In the genomic region with DNA sequence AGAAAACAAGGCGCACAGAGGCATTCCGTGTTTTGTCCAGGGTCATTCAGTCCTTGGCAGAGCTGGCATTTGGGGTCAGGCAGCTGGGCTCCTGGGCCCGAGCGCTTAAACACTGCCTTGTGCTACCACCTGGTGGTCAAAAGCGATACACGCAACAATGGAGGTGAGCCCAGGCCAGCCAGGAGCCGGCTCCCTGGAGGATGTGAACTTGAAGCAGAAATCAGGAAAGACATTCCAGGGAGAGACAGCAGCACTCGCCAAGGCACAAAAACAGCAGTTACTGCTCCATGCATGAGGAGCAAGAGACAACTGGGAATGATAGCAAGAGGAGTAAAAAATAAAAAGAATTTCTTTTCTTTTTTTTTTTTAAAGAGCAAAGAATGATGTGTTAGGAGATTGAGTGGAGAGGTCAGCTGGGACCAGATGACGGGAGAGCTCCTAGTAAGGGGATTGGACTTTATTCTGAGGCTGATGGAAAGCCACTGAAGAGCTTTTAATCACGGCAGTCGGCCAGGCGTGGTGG, we compare ENCODE assay signal across 1 cellular context.
A peak's percentile ranks its signal among the peaks of the same experiment; 100 is the strongest.
TF ChIP-seq lines count a peak whose summit lies in the region.

No MANE protein-coding gene starts in this region.

TF ChIP-seq in HepG2, 621 proteins besides CTCF, POLR2A, EP300 and RAD21 (continued from another document and continues in another):
- TF ChIP-seq NCOA2 (CRISPR knock-in tag; IDR thresholded peaks at IDR 0.05) (peak; percentile 43; the same call in 1 of the 2 replicates), HCFC1 (IDR thresholded peaks at IDR 0.05; ENCODE audit: low read depth, low read length) (no peak), KDM3A (CRISPR knock-in tag; IDR thresholded peaks at IDR 0.05; ENCODE audit: low read depth) (peak; percentile 86), ZNF616 (CRISPR knock-in tag; IDR thresholded peaks at IDR 0.05; ENCODE audit: low read depth) (no peak), ZFP1 (CRISPR knock-in tag; IDR thresholded peaks at IDR 0.05) (no peak), BRCA1 (CRISPR knock-in tag; IDR thresholded peaks at IDR 0.05) (0 out of 2 replicates have a peak, but pooled peaks have one; percentile 77), AKAP8 (CRISPR knock-in tag; IDR thresholded peaks at IDR 0.05) (no peak), ZNF552 (CRISPR knock-in tag; IDR thresholded peaks at IDR 0.05; ENCODE audit: borderline replicate concordance) (no peak), ELF1 (CRISPR knock-in tag; IDR thresholded peaks at IDR 0.05) (no peak), IKZF4 (CRISPR knock-in tag; IDR thresholded peaks at IDR 0.05; ENCODE audit: borderline replicate concordance, low read depth, not compliant biosample characterization) (no peak), RFX5 (IDR thresholded peaks at IDR 0.05; ENCODE audit: low read depth, low read length) (peak; percentile 89), FIP1L1 (IDR thresholded peaks at IDR 0.05; ENCODE audit: borderline replicate concordance, insufficient read depth, low read depth, low read length) (no peak), SUZ12 (IDR thresholded peaks at IDR 0.05; ENCODE audit: low read depth, low read length) (no peak), MAFK (conservative IDR thresholded peaks at IDR 0.05 in 1 of 2, IDR thresholded peaks at IDR 0.05 in 1 of 2; ENCODE audit: low read length in 2 of 2) (no peak), GATAD2A (CRISPR knock-in tag; IDR thresholded peaks at IDR 0.05) (peak; percentile 73), SRSF9 (IDR thresholded peaks at IDR 0.05; ENCODE audit: borderline replicate concordance, insufficient read depth, low read depth, low read length, poor library complexity, severe bottlenecking) (no peak), ZNF670 (CRISPR knock-in tag; IDR thresholded peaks at IDR 0.05; ENCODE audit: borderline replicate concordance) (peak; percentile 75), NFE2L2 (IDR thresholded peaks at IDR 0.05; ENCODE audit: low read length) (no peak), ZFP82 (CRISPR knock-in tag; IDR thresholded peaks at IDR 0.05; ENCODE audit: borderline replicate concordance) (no peak), HOXA5 (CRISPR knock-in tag; IDR thresholded peaks at IDR 0.05) (peak; percentile 52; the same call in 1 of the 2 replicates), KDM6A (CRISPR knock-in tag; IDR thresholded peaks at IDR 0.05; ENCODE audit: low read depth) (no peak), JUN (CRISPR knock-in tag; IDR thresholded peaks at IDR 0.05) (no peak), ZFY (CRISPR knock-in tag; IDR thresholded peaks at IDR 0.05) (peak; percentile 37; the same call in 1 of the 2 replicates), NR2C2 (CRISPR knock-in tag; IDR thresholded peaks at IDR 0.05; ENCODE audit: borderline replicate concordance) (no peak), ZNF260 (CRISPR knock-in tag; IDR thresholded peaks at IDR 0.05; ENCODE audit: borderline replicate concordance, low read depth) (no peak), ZNF562 (CRISPR knock-in tag; IDR thresholded peaks at IDR 0.05; ENCODE audit: borderline replicate concordance) (no peak), ZNF549 (CRISPR knock-in tag; IDR thresholded peaks at IDR 0.05) (no peak), ZNF3 (CRISPR knock-in tag; IDR thresholded peaks at IDR 0.05) (no peak), EED (CRISPR knock-in tag; IDR thresholded peaks at IDR 0.05) (no peak), ISL2 (CRISPR knock-in tag; IDR thresholded peaks at IDR 0.05) (peak; percentile 62; the same call in 1 of the 2 replicates), ZNF121 (CRISPR knock-in tag; IDR thresholded peaks at IDR 0.05) (peak; percentile 86), ZNF468 (CRISPR knock-in tag; IDR thresholded peaks at IDR 0.05) (no peak), ZNF484 (CRISPR knock-in tag; IDR thresholded peaks at IDR 0.05; ENCODE audit: borderline replicate concordance, low read depth) (no peak), NFE2 (CRISPR knock-in tag; IDR thresholded peaks at IDR 0.05) (no peak), SIX4 (CRISPR knock-in tag; IDR thresholded peaks at IDR 0.05) (no peak), ADNP (CRISPR knock-in tag; IDR thresholded peaks at IDR 0.05) (no peak), ATM (IDR thresholded peaks at IDR 0.05; ENCODE audit: borderline replicate concordance) (no peak), CCDC6 (CRISPR knock-in tag; IDR thresholded peaks at IDR 0.05) (0 out of 2 replicates have a peak, but pooled peaks have one; percentile 31), ZSCAN20 (CRISPR knock-in tag; IDR thresholded peaks at IDR 0.05; ENCODE audit: borderline replicate concordance) (no peak)
- TF ChIP-seq, protein P1, sequence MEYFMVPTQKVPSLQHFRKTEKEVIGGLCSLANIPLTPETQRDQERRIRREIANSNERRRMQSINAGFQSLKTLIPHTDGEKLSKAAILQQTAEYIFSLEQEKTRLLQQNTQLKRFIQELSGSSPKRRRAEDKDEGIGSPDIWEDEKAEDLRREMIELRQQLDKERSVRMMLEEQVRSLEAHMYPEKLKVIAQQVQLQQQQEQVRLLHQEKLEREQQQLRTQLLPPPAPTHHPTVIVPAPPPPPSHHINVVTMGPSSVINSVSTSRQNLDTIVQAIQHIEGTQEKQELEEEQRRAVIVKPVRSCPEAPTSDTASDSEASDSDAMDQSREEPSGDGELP (IDR thresholded peaks at IDR 0.05; ENCODE audit: borderline replicate concordance, low read depth), result peak; percentile 83
- TF ChIP-seq, protein P2, sequence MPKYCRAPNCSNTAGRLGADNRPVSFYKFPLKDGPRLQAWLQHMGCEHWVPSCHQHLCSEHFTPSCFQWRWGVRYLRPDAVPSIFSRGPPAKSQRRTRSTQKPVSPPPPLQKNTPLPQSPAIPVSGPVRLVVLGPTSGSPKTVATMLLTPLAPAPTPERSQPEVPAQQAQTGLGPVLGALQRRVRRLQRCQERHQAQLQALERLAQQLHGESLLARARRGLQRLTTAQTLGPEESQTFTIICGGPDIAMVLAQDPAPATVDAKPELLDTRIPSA (CRISPR knock-in tag; IDR thresholded peaks at IDR 0.05; ENCODE audit: borderline replicate concordance), result no peak
- TF ChIP-seq, protein P3, sequence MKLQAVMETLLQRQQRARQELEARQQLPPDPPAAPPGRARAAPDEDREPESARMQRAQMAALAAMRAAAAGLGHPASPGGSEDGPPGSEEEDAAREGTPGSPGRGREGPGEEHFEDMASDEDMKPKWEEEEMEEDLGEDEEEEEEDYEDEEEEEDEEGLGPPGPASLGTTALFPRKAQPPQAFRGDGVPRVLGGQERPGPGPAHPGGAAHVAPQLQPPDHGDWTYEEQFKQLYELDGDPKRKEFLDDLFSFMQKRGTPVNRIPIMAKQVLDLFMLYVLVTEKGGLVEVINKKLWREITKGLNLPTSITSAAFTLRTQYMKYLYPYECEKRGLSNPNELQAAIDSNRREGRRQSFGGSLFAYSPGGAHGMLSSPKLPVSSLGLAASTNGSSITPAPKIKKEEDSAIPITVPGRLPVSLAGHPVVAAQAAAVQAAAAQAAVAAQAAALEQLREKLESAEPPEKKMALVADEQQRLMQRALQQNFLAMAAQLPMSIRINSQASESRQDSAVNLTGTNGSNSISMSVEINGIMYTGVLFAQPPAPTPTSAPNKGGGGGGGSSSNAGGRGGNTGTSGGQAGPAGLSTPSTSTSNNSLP (IDR thresholded peaks at IDR 0.05; ENCODE audit: low read depth, low read length), result no peak
- TF ChIP-seq, protein P4, sequence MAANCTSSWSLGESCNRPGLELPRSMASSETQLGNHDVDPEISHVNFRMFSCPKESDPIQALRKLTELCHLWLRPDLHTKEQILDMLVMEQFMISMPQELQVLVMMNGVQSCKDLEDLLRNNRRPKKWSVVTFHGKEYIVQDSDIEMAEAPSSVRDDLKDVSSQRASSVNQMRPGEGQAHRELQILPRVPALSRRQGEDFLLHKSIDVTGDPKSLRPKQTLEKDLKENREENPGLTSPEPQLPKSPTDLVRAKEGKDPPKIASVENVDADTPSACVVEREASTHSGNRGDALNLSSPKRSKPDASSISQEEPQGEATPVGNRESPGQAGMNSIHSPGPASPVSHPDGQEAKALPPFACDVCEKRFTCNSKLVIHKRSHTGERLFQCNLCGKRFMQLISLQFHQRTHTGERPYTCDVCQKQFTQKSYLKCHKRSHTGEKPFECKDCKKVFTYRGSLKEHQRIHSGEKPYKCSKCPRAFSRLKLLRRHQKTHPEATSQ (CRISPR knock-in tag; IDR thresholded peaks at IDR 0.05; ENCODE audit: borderline replicate concordance), result peak; percentile 42; the same call in 1 of the 2 replicates
- TF ChIP-seq, protein P5, sequence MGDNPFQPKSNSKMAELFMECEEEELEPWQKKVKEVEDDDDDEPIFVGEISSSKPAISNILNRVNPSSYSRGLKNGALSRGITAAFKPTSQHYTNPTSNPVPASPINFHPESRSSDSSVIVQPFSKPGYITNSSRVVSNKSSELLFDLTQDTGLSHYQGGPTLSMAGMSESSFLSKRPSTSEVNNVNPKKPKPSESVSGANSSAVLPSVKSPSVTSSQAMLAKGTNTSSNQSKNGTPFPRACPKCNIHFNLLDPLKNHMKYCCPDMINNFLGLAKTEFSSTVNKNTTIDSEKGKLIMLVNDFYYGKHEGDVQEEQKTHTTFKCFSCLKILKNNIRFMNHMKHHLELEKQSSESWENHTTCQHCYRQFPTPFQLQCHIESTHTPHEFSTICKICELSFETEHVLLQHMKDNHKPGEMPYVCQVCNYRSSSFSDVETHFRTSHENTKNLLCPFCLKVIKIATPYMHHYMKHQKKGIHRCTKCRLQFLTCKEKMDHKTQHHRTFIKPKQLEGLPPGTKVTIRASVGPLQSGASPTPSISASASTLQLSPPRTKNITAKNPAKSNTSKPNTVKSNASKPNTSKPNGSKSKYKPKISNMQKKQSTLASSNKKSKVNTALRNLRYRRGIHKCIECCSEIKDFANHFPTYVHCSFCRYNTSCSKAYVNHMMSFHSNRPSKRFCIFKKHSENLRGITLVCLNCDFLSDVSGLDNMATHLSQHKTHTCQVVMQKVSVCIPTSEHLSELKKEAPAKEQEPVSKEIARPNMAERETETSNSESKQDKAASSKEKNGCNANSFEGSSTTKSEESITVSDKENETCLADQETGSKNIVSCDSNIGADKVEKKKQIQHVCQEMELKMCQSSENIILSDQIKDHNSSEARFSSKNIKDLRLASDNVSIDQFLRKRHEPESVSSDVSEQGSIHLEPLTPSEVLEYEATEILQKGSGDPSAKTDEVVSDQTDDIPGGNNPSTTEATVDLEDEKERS (CRISPR knock-in tag; IDR thresholded peaks at IDR 0.05), result no peak
- TF ChIP-seq, protein P6, sequence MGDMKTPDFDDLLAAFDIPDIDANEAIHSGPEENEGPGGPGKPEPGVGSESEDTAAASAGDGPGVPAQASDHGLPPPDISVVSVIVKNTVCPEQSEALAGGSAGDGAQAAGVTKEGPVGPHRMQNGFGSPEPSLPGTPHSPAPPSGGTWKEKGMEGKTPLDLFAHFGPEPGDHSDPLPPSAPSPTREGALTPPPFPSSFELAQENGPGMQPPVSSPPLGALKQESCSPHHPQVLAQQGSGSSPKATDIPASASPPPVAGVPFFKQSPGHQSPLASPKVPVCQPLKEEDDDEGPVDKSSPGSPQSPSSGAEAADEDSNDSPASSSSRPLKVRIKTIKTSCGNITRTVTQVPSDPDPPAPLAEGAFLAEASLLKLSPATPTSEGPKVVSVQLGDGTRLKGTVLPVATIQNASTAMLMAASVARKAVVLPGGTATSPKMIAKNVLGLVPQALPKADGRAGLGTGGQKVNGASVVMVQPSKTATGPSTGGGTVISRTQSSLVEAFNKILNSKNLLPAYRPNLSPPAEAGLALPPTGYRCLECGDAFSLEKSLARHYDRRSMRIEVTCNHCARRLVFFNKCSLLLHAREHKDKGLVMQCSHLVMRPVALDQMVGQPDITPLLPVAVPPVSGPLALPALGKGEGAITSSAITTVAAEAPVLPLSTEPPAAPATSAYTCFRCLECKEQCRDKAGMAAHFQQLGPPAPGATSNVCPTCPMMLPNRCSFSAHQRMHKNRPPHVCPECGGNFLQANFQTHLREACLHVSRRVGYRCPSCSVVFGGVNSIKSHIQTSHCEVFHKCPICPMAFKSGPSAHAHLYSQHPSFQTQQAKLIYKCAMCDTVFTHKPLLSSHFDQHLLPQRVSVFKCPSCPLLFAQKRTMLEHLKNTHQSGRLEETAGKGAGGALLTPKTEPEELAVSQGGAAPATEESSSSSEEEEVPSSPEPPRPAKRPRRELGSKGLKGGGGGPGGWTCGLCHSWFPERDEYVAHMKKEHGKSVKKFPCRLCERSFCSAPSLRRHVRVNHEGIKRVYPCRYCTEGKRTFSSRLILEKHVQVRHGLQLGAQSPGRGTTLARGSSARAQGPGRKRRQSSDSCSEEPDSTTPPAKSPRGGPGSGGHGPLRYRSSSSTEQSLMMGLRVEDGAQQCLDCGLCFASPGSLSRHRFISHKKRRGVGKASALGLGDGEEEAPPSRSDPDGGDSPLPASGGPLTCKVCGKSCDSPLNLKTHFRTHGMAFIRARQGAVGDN (CRISPR knock-in tag; IDR thresholded peaks at IDR 0.05), result peak; percentile 60
- TF ChIP-seq, protein P7, sequence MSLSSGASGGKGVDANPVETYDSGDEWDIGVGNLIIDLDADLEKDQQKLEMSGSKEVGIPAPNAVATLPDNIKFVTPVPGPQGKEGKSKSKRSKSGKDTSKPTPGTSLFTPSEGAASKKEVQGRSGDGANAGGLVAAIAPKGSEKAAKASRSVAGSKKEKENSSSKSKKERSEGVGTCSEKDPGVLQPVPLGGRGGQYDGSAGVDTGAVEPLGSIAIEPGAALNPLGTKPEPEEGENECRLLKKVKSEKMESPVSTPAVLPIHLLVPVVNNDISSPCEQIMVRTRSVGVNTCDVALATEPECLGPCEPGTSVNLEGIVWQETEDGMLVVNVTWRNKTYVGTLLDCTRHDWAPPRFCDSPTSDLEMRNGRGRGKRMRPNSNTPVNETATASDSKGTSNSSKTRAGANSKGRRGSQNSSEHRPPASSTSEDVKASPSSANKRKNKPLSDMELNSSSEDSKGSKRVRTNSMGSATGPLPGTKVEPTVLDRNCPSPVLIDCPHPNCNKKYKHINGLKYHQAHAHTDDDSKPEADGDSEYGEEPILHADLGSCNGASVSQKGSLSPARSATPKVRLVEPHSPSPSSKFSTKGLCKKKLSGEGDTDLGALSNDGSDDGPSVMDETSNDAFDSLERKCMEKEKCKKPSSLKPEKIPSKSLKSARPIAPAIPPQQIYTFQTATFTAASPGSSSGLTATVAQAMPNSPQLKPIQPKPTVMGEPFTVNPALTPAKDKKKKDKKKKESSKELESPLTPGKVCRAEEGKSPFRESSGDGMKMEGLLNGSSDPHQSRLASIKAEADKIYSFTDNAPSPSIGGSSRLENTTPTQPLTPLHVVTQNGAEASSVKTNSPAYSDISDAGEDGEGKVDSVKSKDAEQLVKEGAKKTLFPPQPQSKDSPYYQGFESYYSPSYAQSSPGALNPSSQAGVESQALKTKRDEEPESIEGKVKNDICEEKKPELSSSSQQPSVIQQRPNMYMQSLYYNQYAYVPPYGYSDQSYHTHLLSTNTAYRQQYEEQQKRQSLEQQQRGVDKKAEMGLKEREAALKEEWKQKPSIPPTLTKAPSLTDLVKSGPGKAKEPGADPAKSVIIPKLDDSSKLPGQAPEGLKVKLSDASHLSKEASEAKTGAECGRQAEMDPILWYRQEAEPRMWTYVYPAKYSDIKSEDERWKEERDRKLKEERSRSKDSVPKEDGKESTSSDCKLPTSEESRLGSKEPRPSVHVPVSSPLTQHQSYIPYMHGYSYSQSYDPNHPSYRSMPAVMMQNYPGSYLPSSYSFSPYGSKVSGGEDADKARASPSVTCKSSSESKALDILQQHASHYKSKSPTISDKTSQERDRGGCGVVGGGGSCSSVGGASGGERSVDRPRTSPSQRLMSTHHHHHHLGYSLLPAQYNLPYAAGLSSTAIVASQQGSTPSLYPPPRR (CRISPR knock-in tag; IDR thresholded peaks at IDR 0.05; ENCODE audit: borderline replicate concordance), result peak; percentile 21; the same call in 1 of the 2 replicates
